12 cellular contexts compared by ENCODE assay signal in genomic region chr15:84929795-84930371, GRCh38. TPM values are rescaled to one million over a fixed set of nuclear protein-coding genes. Genes with fewer than 3 reads are reported as not detected.
A peak's percentile ranks its signal among the peaks of the same experiment; 100 is the strongest.
DNase-seq lines count a peak whose midpoint lies in the region; ATAC-seq and TF ChIP-seq lines count a peak whose summit lies in the region.
"Had no signal": no experiment of that assay in that cellular context is flagged by ENCODE, and none has a peak within 500 bp of the region (broad histone marks: within the 10 kb centered on the region; RNA-seq: fewer than 3 reads in every experiment).

No MANE protein-coding gene starts in this region.

- no peaks in the 10 kb centered on the region for H3K9me3 ChIP-seq in heart right ventricle
- H3K9me3 ChIP-seq: lower lobe of right lung had no signal

- DNase-seq in SIG-M5 treated with dmso at 0.1 percent for 504 hours (lab: John Stamatoyannopoulos, UW; ENCODE audit: unreplicated experiment): peak; percentile 75
- no peak for DNase-seq in SIG-M5 (lab: John Stamatoyannopoulos, UW)
- DNase-seq in RWPE1 (ENCODE audit: low spot score): peak; percentile 57
- peak; percentile 90 for DNase-seq in epithelial cell of prostate (ENCODE audit: low read depth, low spot score)
- DNase-seq in retinal pigment epithelial cell (ENCODE audit: low read depth): peak; percentile 65
- no peak for DNase-seq in heart right ventricle
- DNase-seq in effector CD4-positive, alpha-beta T cell: no peak
- DNase-seq: activated CD4-positive, CD25-positive, alpha-beta regulatory T cell treated with anti-CD3 and anti-CD28 coated beads, Interleukin-2, amount 50 U/mL, for 72 hours; lower lobe of right lung; NCI-H2107 had no signal

- TF ChIP-seq CTCF in RWPE1 (conservative IDR thresholded peaks at IDR 0.05; ENCODE audit: low read depth) (no peak), retinal pigment epithelial cell (conservative IDR thresholded peaks at IDR 0.05; ENCODE audit: low read depth, low read length) (no peak), heart right ventricle (IDR thresholded peaks at IDR 0.05) (no peak)

- no peaks in the 10 kb centered on the region for H3K27me3 ChIP-seq in heart right ventricle

- CTCF ChIA-PET in RWPE1 (lab: Yijun Ruan, JAX): interaction anchor here (0.8 kb wide), 1 partner anchor 271 kb away, joined by 6 read pairs; the partner anchor contains the start of gene NMB

- ATAC-seq in GM21528 (IDR thresholded peaks at IDR 0.05; ENCODE audit: low FRiP score, unreplicated experiment) (no peak), heart right ventricle (no peak)

- POLR2A ChIA-PET in RWPE1 (lab: Yijun Ruan, JAX; ENCODE audit: low non-redundant PET): no interaction called here

- peaks cover 0 to 19% (median 12%) of the 10 kb centered on the region in 9 donors for H3K4me1 ChIP-seq in heart right ventricle

- H3K36me3 ChIP-seq in heart right ventricle: no peaks in the 10 kb centered on the region
- H3K36me3 ChIP-seq: lower lobe of right lung had no signal

- WGBS in heart right ventricle, 2 donors: 70 to 75% methylated on average over 3 of the region's 3 CpGs

- intact Hi-C loops in heart right ventricle (cut with DNase I): loop anchor here (2.0 to 10.0 kb wide), 18 partner anchors 63 to 405 kb away; partner anchors contain the start of genes NMB (in 6 of the 10), WDR73 (in 3 of the 10), ALPK3 (in 1 of the 10) and SEC11A (in 1 of the 10)

- H3K27ac ChIP-seq in RWPE1 (peak overlapping the region; percentile 58), epithelial cell of prostate (no peak overlapping the region), heart right ventricle (no peak overlapping the region)
- H3K27ac ChIP-seq: lower lobe of right lung had no signal

- H3K4me3 ChIP-seq in retinal pigment epithelial cell (ENCODE audit: low read length) (no peak overlapping the region), heart right ventricle (no peak overlapping the region)
- H3K4me3 ChIP-seq: lower lobe of right lung had no signal

RNA-seq across cellular contexts. Expression of gene SLC28A1, which starts 45.4 kb away (rescaled TPM):
- total RNA-seq in heart right ventricle: 1 to 10 TPM in 8 of 10 donors, under 1 TPM in 2; 0.26 to 2.2 (median 1.6) TPM
- 1 to 10 TPM in 1 of 2 donors, under 1 TPM in 1; 0.07 to 1.3 TPM for polyA plus RNA-seq in heart right ventricle
- total RNA-seq: lower lobe of right lung had no signal
- polyA plus RNA-seq: AG04450 had no signal

RNA-seq across cellular contexts. Expression of gene PDE8A, which starts 51.8 kb away (rescaled TPM):
- 10 to 100 TPM; 13.1 to 20.3 (median 17.4) TPM for total RNA-seq in heart right ventricle
- 10 to 100 TPM; 10.9 to 46.7 TPM for polyA plus RNA-seq in heart right ventricle

Comparison
In these comparisons a context has a peak if more than half of its experiments do, and no peak if none do; other contexts are left out.
1. DNase-seq: peak in SIG-M5 treated with dmso at 0.1 percent for 504 hours (single experiment), RWPE1 (single experiment), epithelial cell of prostate (single experiment) and retinal pigment epithelial cell (single experiment); none in SIG-M5 (single experiment), heart right ventricle (0 of 2) and effector CD4-positive, alpha-beta T cell (single experiment).